ENCODE assay signal across 17 cellular contexts in genomic region chr6:131740161-131740560, GRCh38. TPM values are rescaled to one million over a fixed set of nuclear protein-coding genes. Genes with fewer than 3 reads are reported as not detected.
"Had no signal": no experiment of that assay in that cellular context is flagged by ENCODE, and none has a peak within 500 bp of the region (broad histone marks: within the 10 kb centered on the region; RNA-seq: fewer than 3 reads in every experiment).

No MANE protein-coding gene starts in this region.

- H3K27me3 ChIP-seq: ascending aorta, colonic mucosa, neural progenitor cell, tibial nerve had no signal

- H3K36me3 ChIP-seq: ascending aorta, colonic mucosa, lower lobe of right lung, neural progenitor cell, tibial nerve had no signal

- DNase-seq: activated CD8-positive, alpha-beta memory T cell treated with anti-CD3 and anti-CD28 coated beads, Interleukin-2, amount 50 U/mL, for 4 hours; activated CD8-positive, alpha-beta T cell treated with anti-CD3 and anti-CD28 coated beads for 36 hours; activated naive CD4-positive, alpha-beta T cell; activated naive CD8-positive, alpha-beta T cell treated with anti-CD3 and anti-CD28 coated beads, Interleukin-2, amount 50 U/mL, for 24 hours; caudate nucleus; colonic mucosa; effector CD4-positive, alpha-beta T cell; immature natural killer cell; left cardiac atrium; lower lobe of right lung had no signal

- H3K36me3 Mint-ChIP-seq: immature natural killer cell; mesothelial cell of epicardium; neural progenitor cell; stimulated activated memory B cell treated with anti-CD40 and anti-IgM and Interleukin-4, amounts not matched to agents 10 μg/mL and 1 μg/mL and 100 μg/mL, for 72 hours had no signal

- H3K9ac ChIP-seq: neural progenitor cell, parathyroid adenoma had no signal

- H3K4me3 ChIP-seq: ascending aorta, colonic mucosa, lower lobe of right lung, neural progenitor cell, tibial nerve had no signal

- H3K9me3 ChIP-seq: ascending aorta, colonic mucosa, lower lobe of right lung, tibial nerve had no signal

- H3K9me3 Mint-ChIP-seq: activated CD8-positive, alpha-beta T cell treated with anti-CD3 and anti-CD28 coated beads for 36 hours; activated naive CD8-positive, alpha-beta T cell treated with anti-CD3 and anti-CD28 coated beads, Interleukin-2, amount 50 U/mL, for 24 hours; mesothelial cell of epicardium; neural progenitor cell; stimulated activated memory B cell treated with anti-CD40 and anti-IgM and Interleukin-4, amounts not matched to agents 10 μg/mL and 1 μg/mL and 100 μg/mL, for 72 hours had no signal

- ATAC-seq: activated CD8-positive, alpha-beta T cell treated with anti-CD3 and anti-CD28 coated beads for 36 hours; activated naive CD8-positive, alpha-beta T cell treated with anti-CD3 and anti-CD28 coated beads, Interleukin-2, amount 50 U/mL, for 24 hours; left cardiac atrium; lower lobe of right lung; stimulated activated memory B cell treated with anti-CD40 and anti-IgM and Interleukin-4, amounts not matched to agents 10 μg/mL and 1 μg/mL and 100 μg/mL, for 72 hours had no signal

- H3K4me1 ChIP-seq: ascending aorta, colonic mucosa, lower lobe of right lung, neural progenitor cell, parathyroid adenoma, tibial nerve had no signal

- H3K27ac Mint-ChIP-seq: activated CD8-positive, alpha-beta T cell treated with anti-CD3 and anti-CD28 coated beads for 36 hours; activated naive CD8-positive, alpha-beta T cell treated with anti-CD3 and anti-CD28 coated beads, Interleukin-2, amount 50 U/mL, for 24 hours; immature natural killer cell; mesothelial cell of epicardium; neural progenitor cell; stimulated activated memory B cell treated with anti-CD40 and anti-IgM and Interleukin-4, amounts not matched to agents 10 μg/mL and 1 μg/mL and 100 μg/mL, for 72 hours had no signal

- H3K79me2 ChIP-seq: parathyroid adenoma had no signal

- H3K4me2 ChIP-seq: neural progenitor cell had no signal

- H3K4me3 Mint-ChIP-seq: activated CD8-positive, alpha-beta T cell treated with anti-CD3 and anti-CD28 coated beads for 36 hours; activated naive CD8-positive, alpha-beta T cell treated with anti-CD3 and anti-CD28 coated beads, Interleukin-2, amount 50 U/mL, for 24 hours; immature natural killer cell; mesothelial cell of epicardium; neural progenitor cell; stimulated activated memory B cell treated with anti-CD40 and anti-IgM and Interleukin-4, amounts not matched to agents 10 μg/mL and 1 μg/mL and 100 μg/mL, for 72 hours had no signal

- H3K27ac ChIP-seq: ascending aorta, colonic mucosa, lower lobe of right lung, neural progenitor cell, parathyroid adenoma, tibial nerve had no signal

- H2AFZ ChIP-seq: neural progenitor cell, parathyroid adenoma had no signal

- H3K4me1 Mint-ChIP-seq: activated naive CD8-positive, alpha-beta T cell treated with anti-CD3 and anti-CD28 coated beads, Interleukin-2, amount 50 U/mL, for 24 hours; immature natural killer cell; neural progenitor cell had no signal

RNA-seq across cellular contexts. Expression of gene CTAGE9, which starts 29.3 kb away (rescaled TPM):
- total RNA-seq: activated CD8-positive, alpha-beta T cell treated with anti-CD3 and anti-CD28 coated beads for 36 hours; ascending aorta; colonic mucosa; left cardiac atrium; lower lobe of right lung; subcutaneous adipose tissue; tibial nerve had no signal
- polyA plus RNA-seq: immature natural killer cell had no signal

RNA-seq across cellular contexts. Expression of gene OR2A4, which starts 39.0 kb away (rescaled TPM):
- total RNA-seq: activated CD8-positive, alpha-beta T cell treated with anti-CD3 and anti-CD28 coated beads for 36 hours; ascending aorta; colonic mucosa; left cardiac atrium; lower lobe of right lung; mesothelial cell of epicardium; tibial nerve had no signal
- polyA plus RNA-seq: immature natural killer cell had no signal
